Comparison of ENCODE assay signal across 1 cellular context in the genomic region with DNA sequence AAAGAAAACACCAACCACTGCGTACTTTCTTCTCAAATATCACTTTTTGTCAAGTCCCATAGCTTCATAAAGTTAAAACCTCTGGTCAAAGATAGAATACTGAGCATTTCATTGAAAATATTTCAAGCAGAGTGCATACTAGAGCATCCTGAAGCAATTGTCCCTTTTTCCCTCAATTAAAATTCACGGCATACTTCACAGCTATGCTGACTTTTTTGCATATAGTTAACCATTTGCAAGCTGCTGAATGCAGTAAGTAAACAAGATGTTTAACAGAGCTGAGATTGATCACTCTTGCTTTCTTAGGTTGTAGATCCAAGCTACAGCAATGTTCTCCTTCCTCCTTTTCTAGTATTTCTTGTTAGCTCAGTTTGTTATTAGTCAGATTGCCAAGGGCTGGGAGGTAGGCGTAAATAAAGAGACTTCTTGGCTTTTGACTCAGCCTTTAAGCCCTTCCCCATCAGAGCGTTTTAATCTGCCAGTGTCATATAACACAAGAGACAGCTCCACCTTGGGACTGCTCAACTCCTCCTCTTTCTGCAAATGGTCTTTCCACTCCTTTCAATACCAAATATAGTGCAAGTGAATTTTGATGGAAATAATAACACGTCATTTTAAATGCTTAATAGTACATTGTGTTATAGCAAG.
TF ChIP-seq lines count a peak whose summit lies in the region.

A gene with protein sequence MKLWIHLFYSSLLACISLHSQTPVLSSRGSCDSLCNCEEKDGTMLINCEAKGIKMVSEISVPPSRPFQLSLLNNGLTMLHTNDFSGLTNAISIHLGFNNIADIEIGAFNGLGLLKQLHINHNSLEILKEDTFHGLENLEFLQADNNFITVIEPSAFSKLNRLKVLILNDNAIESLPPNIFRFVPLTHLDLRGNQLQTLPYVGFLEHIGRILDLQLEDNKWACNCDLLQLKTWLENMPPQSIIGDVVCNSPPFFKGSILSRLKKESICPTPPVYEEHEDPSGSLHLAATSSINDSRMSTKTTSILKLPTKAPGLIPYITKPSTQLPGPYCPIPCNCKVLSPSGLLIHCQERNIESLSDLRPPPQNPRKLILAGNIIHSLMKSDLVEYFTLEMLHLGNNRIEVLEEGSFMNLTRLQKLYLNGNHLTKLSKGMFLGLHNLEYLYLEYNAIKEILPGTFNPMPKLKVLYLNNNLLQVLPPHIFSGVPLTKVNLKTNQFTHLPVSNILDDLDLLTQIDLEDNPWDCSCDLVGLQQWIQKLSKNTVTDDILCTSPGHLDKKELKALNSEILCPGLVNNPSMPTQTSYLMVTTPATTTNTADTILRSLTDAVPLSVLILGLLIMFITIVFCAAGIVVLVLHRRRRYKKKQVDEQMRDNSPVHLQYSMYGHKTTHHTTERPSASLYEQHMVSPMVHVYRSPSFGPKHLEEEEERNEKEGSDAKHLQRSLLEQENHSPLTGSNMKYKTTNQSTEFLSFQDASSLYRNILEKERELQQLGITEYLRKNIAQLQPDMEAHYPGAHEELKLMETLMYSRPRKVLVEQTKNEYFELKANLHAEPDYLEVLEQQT (minus strand): TSS at position 421 of the 648 bp plus-strand sequence. CDS start 2,911 bp downstream, outside the sequence.

TF ChIP-seq in SK-N-SH treated with all-trans-retinoic acid at 6 μM for 48 hours, 23 proteins besides CTCF, POLR2A, EP300 and RAD21 (continued from another document):
- TF ChIP-seq TSHZ2 (CRISPR knock-in tag; IDR thresholded peaks at IDR 0.05) (no peak), PATZ1 (CRISPR knock-in tag; IDR thresholded peaks at IDR 0.05; ENCODE audit: borderline replicate concordance) (no peak), GLIS3 (CRISPR knock-in tag; IDR thresholded peaks at IDR 0.05) (no peak)
